In genomic region chr15:73991260-73991659, GRCh38 we compare ENCODE assay signal across 7 cellular contexts. TPM values are rescaled to one million over a fixed set of nuclear protein-coding genes. Genes with fewer than 3 reads are reported as not detected.
A peak's percentile ranks its signal among the peaks of the same experiment; 100 is the strongest.
DNase-seq lines count a peak whose midpoint lies in the region; ATAC-seq and TF ChIP-seq lines count a peak whose summit lies in the region.

No MANE protein-coding gene starts in this region.

- H3K4me1 ChIP-seq in GM23338 (ENCODE audit: insufficient read depth): peaks cover 9% of the 10 kb centered on the region
- H3K4me1 ChIP-seq in SJSA1 (replicated peaks): peaks cover 70% of the 10 kb centered on the region

- peak overlapping the region; percentile 91 for H3K4me2 ChIP-seq in GM23338

- H3K4me1 Mint-ChIP-seq in GM23338: peaks cover 11% of the 10 kb centered on the region; the same call in 2 of the 3 replicates

- 0 out of 2 replicates have a peak overlapping the region, but pooled peaks have one; percentile 78 for H2AFZ ChIP-seq in GM23338

- peaks cover 26% of the 10 kb centered on the region for H3K27me3 Mint-ChIP-seq in GM23338 (ENCODE audit: insufficient read depth, low read depth, poor library complexity)

- H3K27ac ChIP-seq in GM23338 (ENCODE audit: low read depth) (no peak overlapping the region), SJSA1 (no peak overlapping the region)

- peak overlapping the region; percentile 71 for H3K4me3 Mint-ChIP-seq in GM23338

- H3K27me3 ChIP-seq in GM23338 (ENCODE audit: insufficient read depth) (peaks cover 4% of the 10 kb centered on the region; the same call in 1 of the 2 replicates), SJSA1 (replicated peaks) (no peaks in the 10 kb centered on the region)

- H3K9me3 ChIP-seq in SJSA1 (replicated peaks): no peaks in the 10 kb centered on the region

- no peaks in the 10 kb centered on the region for H4K20me1 ChIP-seq in GM23338 (replicated peaks; ENCODE audit: insufficient read depth)

- no peaks in the 10 kb centered on the region for H3F3A ChIP-seq in GM23338 (replicated peaks; ENCODE audit: low read depth)

- no peak for TF ChIP-seq CTCF in GM23338 (conservative IDR thresholded peaks at IDR 0.05; ENCODE audit: low read depth in 2 of 2)

- no peaks in the 10 kb centered on the region for H3K36me3 ChIP-seq in GM23338 (ENCODE audit: insufficient read depth)
- peaks cover 10% of the 10 kb centered on the region for H3K36me3 ChIP-seq in SJSA1

- ATAC-seq in GM23338: no peak
- no peak for ATAC-seq in esophagus mucosa

- no peak overlapping the region for H3K27ac Mint-ChIP-seq in GM23338

- no peaks in the 10 kb centered on the region for H3K9me2 ChIP-seq in GM23338 (ENCODE audit: insufficient read depth)

- peaks cover 12% of the 10 kb centered on the region for H3K79me2 ChIP-seq in GM23338 (replicated peaks; ENCODE audit: insufficient read depth)

- no peaks in the 10 kb centered on the region for H3K36me3 Mint-ChIP-seq in GM23338 (ENCODE audit: low read depth)

- H3K9me3 Mint-ChIP-seq in GM23338: no peaks in the 10 kb centered on the region

- H3K4me3 ChIP-seq in GM23338 (peak overlapping the region; percentile 86), SJSA1 (peak overlapping the region; percentile 67)

- DNase-seq in GM23338 (ENCODE audit: low spot score) (peak; percentile 21), SJSA1 (ENCODE audit: low read depth in 1 of 2, low spot score in 2 of 2) (peak in 1 of 2 experiments; percentile 6), fibroblast of peridontal ligament (ENCODE audit: extremely low read depth) (peak; percentile 78), nucleus accumbens (lab: John Stamatoyannopoulos, UW) (peak in 30 of 56 donors; percentile 10 to 64 (median 30)), Kasumi-1 (lab: John Stamatoyannopoulos, UW) (no peak), NCI-H1930 (lab: John Stamatoyannopoulos, UW) (no peak)

TF ChIP-seq in GM23338, 12 proteins besides CTCF, POLR2A, EP300 and RAD21:
- TF ChIP-seq CREB1 (CRISPR knock-in tag; IDR thresholded peaks at IDR 0.05; ENCODE audit: low read depth): no peak
- no peak for TF ChIP-seq NANOG (IDR thresholded peaks at IDR 0.05; ENCODE audit: borderline replicate concordance)
- TF ChIP-seq EZH2phosphoT487 (IDR thresholded peaks at IDR 0.05; ENCODE audit: unreplicated experiment): no peak

RNA-seq across cellular contexts. Expression of gene STOML1, which starts 0.8 kb away (rescaled TPM):
- 2.4 and 2.7 TPM in 2 replicates for total RNA-seq in GM23338 (2014; rRNA removed; shearing (Covaris generic))
- 1.5 and 2.3 TPM in 2 replicates for polyA plus RNA-seq in GM23338 (2016; fragmentation: Nextera tagmentation; extraction: Ambion mirVana)
- 21.1 and 22.4 TPM in 2 replicates for total RNA-seq in SJSA1 (2014; rRNA removed; shearing (Covaris generic))
- 10.4 TPM for total RNA-seq in esophagus mucosa

RNA-seq across cellular contexts. Expression of gene PML, which starts 3.3 kb away (rescaled TPM):
- total RNA-seq in GM23338 (2014; rRNA removed; shearing (Covaris generic)): 73.1 and 85.3 TPM in 2 replicates
- polyA plus RNA-seq in GM23338 (2016; fragmentation: Nextera tagmentation; extraction: Ambion mirVana): 18.9 and 19.0 TPM in 2 replicates
- total RNA-seq in SJSA1 (2014; rRNA removed; shearing (Covaris generic)): 27.1 and 41.6 TPM in 2 replicates
- total RNA-seq in esophagus mucosa: 28.8 TPM

Comparison
In these comparisons a context has a peak if more than half of its experiments do, and no peak if none do; other contexts are left out.
1. DNase-seq: peak in GM23338 (single experiment), fibroblast of peridontal ligament (single experiment) and nucleus accumbens (30 of 56); none in Kasumi-1 (0 of 2) and NCI-H1930 (0 of 2).